Comparison of ENCODE assay signal across 5 cellular contexts in genomic region chr16:71023851-71024439, GRCh38.
A peak's percentile ranks its signal among the peaks of the same experiment; 100 is the strongest.
DNase-seq lines count a peak whose midpoint lies in the region; ATAC-seq and TF ChIP-seq lines count a peak whose summit lies in the region.
"Not testable (repeated sequence)": the region's sequence is repeated elsewhere in the genome, so short reads cannot be mapped to it uniquely, and the experiment has no call there.

No MANE protein-coding gene starts in this region.

- 27 to 52% (median 32%) methylated on average over 3 of the region's 3 CpGs for WGBS in heart left ventricle, 4 donors
- WGBS in right cardiac atrium = 29% methylated on average over 3 of the region's 3 CpGs

- intact Hi-C loops in Right ventricle myocardium inferior (cut with DNase I); heart left ventricle (cut with DNase I); left cardiac atrium (cut with DNase I); right cardiac atrium (cut with DNase I): not testable (repeated sequence)

- H3K36me3 ChIP-seq in heart left ventricle = not testable (repeated sequence)

- TF ChIP-seq CTCF in heart left ventricle (IDR thresholded peaks at IDR 0.05) = not testable (repeated sequence)

- not testable (repeated sequence) for H3K9me3 ChIP-seq in heart left ventricle; right cardiac atrium (ENCODE audit: control insufficient read depth, low read length)

- peak; percentile 67 for ATAC-seq in Right ventricle myocardium inferior
- peak; percentile 60 to 78 (median 75) for ATAC-seq in heart left ventricle
- peak in 1 of 2 donors; percentile 23 for ATAC-seq in left cardiac atrium
- peak; percentile 84 to 90 for ATAC-seq in right cardiac atrium

- not testable (repeated sequence) for TF ChIP-seq POLR2A in heart left ventricle (IDR thresholded peaks at IDR 0.05)

- not testable (repeated sequence) for H3K4me1 ChIP-seq in heart left ventricle; right cardiac atrium (ENCODE audit: control insufficient read depth, insufficient read depth, low read length)

- H3K27me3 ChIP-seq in heart left ventricle; right cardiac atrium (ENCODE audit: control insufficient read depth, insufficient read depth): not testable (repeated sequence)

- DNase-seq in M059J (ENCODE audit: low read depth) = peak; percentile 4
- not testable (repeated sequence) for DNase-seq in Right ventricle myocardium inferior (ENCODE audit: missing footprints)
- DNase-seq in heart left ventricle = peak in 1 of 5 donors; percentile 23
- DNase-seq in left cardiac atrium = peak; percentile 22
- peak; percentile 9 to 49 (median 29) for DNase-seq in right cardiac atrium

- not testable (repeated sequence) for H3K4me3 ChIP-seq in heart left ventricle; right cardiac atrium (ENCODE audit: low read length)

- not testable (repeated sequence) for H3K27ac ChIP-seq in heart left ventricle; right cardiac atrium (ENCODE audit: low read length)
